Comparison of ENCODE assay signal across 10 cellular contexts in genomic region chr13:26996965-26997752, GRCh38.
DNase-seq lines count a peak whose midpoint lies in the region; ATAC-seq and TF ChIP-seq lines count a peak whose summit lies in the region.
"Had no signal": no experiment of that assay in that cellular context is flagged by ENCODE, and none has a peak within 500 bp of the region (broad histone marks: within the 10 kb centered on the region; RNA-seq: fewer than 3 reads in every experiment).

No MANE protein-coding gene starts in this region.

- peak overlapping the region; percentile 51 for H3K4me3 ChIP-seq in Loucy (ENCODE audit: low read length, poor library complexity, severe bottlenecking)
- H3K4me3 ChIP-seq in spleen, result no peak overlapping the region

- H3K4me2 ChIP-seq in Loucy (ENCODE audit: low read depth, low read length, poor library complexity, severe bottlenecking), result peak overlapping the region; percentile 82

- WGBS in spleen, 5 donors, result 29 to 35% (median 33%) methylated on average over 6 of the region's 6 CpGs

- H3K27ac Mint-ChIP-seq in activated T-cell treated with anti-CD3 and anti-CD28 coated beads, Interleukin-2, amount 50 U/mL, for 24 hours, result peak overlapping the region; percentile 38
- no peak overlapping the region for H3K27ac Mint-ChIP-seq in chondrocyte (ENCODE audit: unreplicated experiment)

- peaks cover 19% of the 10 kb centered on the region for H3K4me1 ChIP-seq in Loucy (ENCODE audit: insufficient read depth, low read length, poor library complexity, severe bottlenecking)
- peaks cover 3 to 57% (median 16%) of the 10 kb centered on the region in 6 donors for H3K4me1 ChIP-seq in spleen

- no peaks in the 10 kb centered on the region for H3K36me3 ChIP-seq in Loucy (ENCODE audit: insufficient read depth, low read length)
- H3K36me3 ChIP-seq in spleen, result no peaks in the 10 kb centered on the region

- ATAC-seq in HG02623 (IDR thresholded peaks at IDR 0.05; ENCODE audit: unreplicated experiment), result peak; percentile 76

- H3K4me1 Mint-ChIP-seq in activated T-cell treated with anti-CD3 and anti-CD28 coated beads, Interleukin-2, amount 50 U/mL, for 24 hours (ENCODE audit: low read depth), result peaks cover 7% of the 10 kb centered on the region
- peaks cover 14% of the 10 kb centered on the region for H3K4me1 Mint-ChIP-seq in chondrocyte (ENCODE audit: low read depth)

- TF ChIP-seq CTCF in Loucy (conservative IDR thresholded peaks at IDR 0.05; ENCODE audit: low read length) (no peak), spleen (IDR thresholded peaks at IDR 0.05 in 8 of 11, conservative IDR thresholded peaks at IDR 0.05 in 3 of 11) (no peak), chondrocyte (IDR thresholded peaks at IDR 0.05) (no peak)

- peaks cover 44% of the 10 kb centered on the region for H3K27me3 Mint-ChIP-seq in activated T-cell treated with anti-CD3 and anti-CD28 coated beads, Interleukin-2, amount 50 U/mL, for 24 hours
- H3K27me3 Mint-ChIP-seq in chondrocyte (ENCODE audit: low read depth), result peaks cover 9% of the 10 kb centered on the region

- H3K9me3 Mint-ChIP-seq in activated T-cell treated with anti-CD3 and anti-CD28 coated beads, Interleukin-2, amount 50 U/mL, for 24 hours, result no peaks in the 10 kb centered on the region
- H3K9me3 Mint-ChIP-seq in chondrocyte (ENCODE audit: low read depth), result no peaks in the 10 kb centered on the region

- peak overlapping the region in 4 of 8 donors; percentile 41 to 69 (median 57) for H3K27ac ChIP-seq in spleen

- H4K20me1 ChIP-seq in Loucy (ENCODE audit: insufficient read depth, low read length, poor library complexity, severe bottlenecking), result no peaks in the 10 kb centered on the region

- peak overlapping the region; percentile 47 for H2AFZ ChIP-seq in Loucy (ENCODE audit: low read length)

- H3K79me2 ChIP-seq in Loucy (ENCODE audit: insufficient read depth, low read length), result no peaks in the 10 kb centered on the region

- H3K9me2 ChIP-seq in Loucy (replicated peaks; ENCODE audit: low read depth, low read length), result no peaks in the 10 kb centered on the region

- no peak for TF ChIP-seq POLR2A in spleen (IDR thresholded peaks at IDR 0.05)

- no peak overlapping the region for H3K9ac ChIP-seq in Loucy (ENCODE audit: low read depth, low read length, poor library complexity, severe bottlenecking)

- no peaks in the 10 kb centered on the region for H3K27me3 ChIP-seq in Loucy (ENCODE audit: insufficient read depth, low read length, poor library complexity, severe bottlenecking)
- no peaks in the 10 kb centered on the region for H3K27me3 ChIP-seq in spleen (replicated peaks in 1 of 7)

- no peaks in the 10 kb centered on the region for H3K36me3 Mint-ChIP-seq in activated T-cell treated with anti-CD3 and anti-CD28 coated beads, Interleukin-2, amount 50 U/mL, for 24 hours (ENCODE audit: low read depth)
- no peaks in the 10 kb centered on the region for H3K36me3 Mint-ChIP-seq in chondrocyte (ENCODE audit: low read depth)

- H3F3A ChIP-seq in Loucy (ENCODE audit: low read depth), result no peaks in the 10 kb centered on the region

- H3K9me3 ChIP-seq in Loucy (ENCODE audit: insufficient read depth, low read depth, low read length), result no peaks in the 10 kb centered on the region
- H3K9me3 ChIP-seq in spleen, result no peaks in the 10 kb centered on the region

- H3K4me3 Mint-ChIP-seq in activated T-cell treated with anti-CD3 and anti-CD28 coated beads, Interleukin-2, amount 50 U/mL, for 24 hours, result no peak overlapping the region
- no peak overlapping the region for H3K4me3 Mint-ChIP-seq in chondrocyte (ENCODE audit: unreplicated experiment)

- intact Hi-C loops in spleen (cut with DNase I; ENCODE audit: low total_unique reads), result no loop called here

- no peak for DNase-seq in activated T-cell treated with anti-CD3 and anti-CD28 coated beads, Interleukin-2, amount 50 U/mL, for 24 hours
- DNase-seq in activated T-cell treated with anti-CD3 and anti-CD28 coated beads, Interleukin-2, amount 50 U/mL, for 1 hour, result no peak
- peak; percentile 84 for DNase-seq in spleen
- no peak for DNase-seq in stimulated activated CD4-positive, alpha-beta T cell treated with anti-CD3 and anti-CD28 coated beads, Interleukin-12 subunit alpha, Interleukin-12 subunit beta, amount 100 ng/mL, for 4 hours
- DNase-seq in putamen (ENCODE audit: low spot score), result no peak
- DNase-seq in chondrocyte (ENCODE audit: low spot score), result no peak
- DNase-seq: H7, mammary epithelial cell had no signal
